Comparison of ENCODE assay signal across 13 cellular contexts in genomic region chr15:51046799-51047449, GRCh38. TPM values are rescaled to one million over a fixed set of nuclear protein-coding genes. Genes with fewer than 3 reads are reported as not detected.
DNase-seq lines count a peak whose midpoint lies in the region; ATAC-seq and TF ChIP-seq lines count a peak whose summit lies in the region.
"Had no signal": no experiment of that assay in that cellular context is flagged by ENCODE, and none has a peak within 500 bp of the region (broad histone marks: within the 10 kb centered on the region; RNA-seq: fewer than 3 reads in every experiment).

No MANE protein-coding gene starts in this region.

- H3K27me3 ChIP-seq in IMR-90 (ENCODE audit: control insufficient read depth, insufficient read depth, low read length) (peaks cover 5% of the 10 kb centered on the region; the same call in 1 of the 2 replicates), left lung (no peaks in the 10 kb centered on the region), testis (no peaks in the 10 kb centered on the region), BE2C (no peaks in the 10 kb centered on the region)
- H3K27me3 ChIP-seq: suprapubic skin had no signal

- dilution Hi-C loops in IMR-90 (cut with HindIII; ENCODE audit: low sequenced_read_pairs, unreplicated experiment): no loop called here

- H4K91ac ChIP-seq in IMR-90 (ENCODE audit: insufficient read depth, low read depth, low read length): no peak overlapping the region

- no TSS peak for BruUV-seq in IMR-90 (replicated peaks; lab: Mats Ljungman, UMichigan)

- no peak overlapping the region for H3K23ac ChIP-seq in IMR-90 (ENCODE audit: low read depth, low read length)

- no peaks in the 10 kb centered on the region for H3K9me3 Mint-ChIP-seq in chondrocyte (ENCODE audit: low read depth)
- H3K9me3 Mint-ChIP-seq: activated naive CD4-positive, alpha-beta T cell treated with anti-CD3 and anti-CD28 coated beads, Interleukin-2, amount 50 U/mL, for 72 hours had no signal

- H3K27ac ChIP-seq in IMR-90 (ENCODE audit: insufficient read depth, low read length) (no peak overlapping the region), left lung (no peak overlapping the region), testis (no peak overlapping the region)
- H3K27ac ChIP-seq: suprapubic skin had no signal

- no peak overlapping the region for H2BK5ac ChIP-seq in IMR-90 (ENCODE audit: low read depth, low read length, poor library complexity, severe bottlenecking)

- peak; percentile 39 for DNase-seq in IMR-90
- no peak for DNase-seq in chondrocyte (ENCODE audit: low spot score)
- DNase-seq in left lung: no peak
- peak; percentile 57 for DNase-seq in testis
- no peak for DNase-seq in hepatic stellate cell (ENCODE audit: low spot score)
- DNase-seq in stimulated activated naive CD4-positive, alpha-beta T cell treated with Interleukin-2 at 50 U/mL for 16 hours (lab: John Stamatoyannopoulos, UW): no peak
- no peak for DNase-seq in BE2C
- DNase-seq: activated CD8-positive, alpha-beta memory T cell treated with anti-CD3 and anti-CD28 coated beads, Interleukin-2, amount 50 U/mL, for 4 hours; Caco-2; NCI-H1436 treated with DMSO at 0.1 percent for 48 hours; NCI-H748 treated with DMSO at 0.1 percent for 48 hours had no signal

- no peak overlapping the region for H4K8ac ChIP-seq in IMR-90 (ENCODE audit: low read depth in 2 of 2, low read length in 2 of 2)

- H3K18ac ChIP-seq in IMR-90 (ENCODE audit: low read depth, low read length): no peak overlapping the region

- in situ Hi-C loops in IMR-90 (cut with MboI; ENCODE audit: low sequenced_read_pairs): no loop called here

- no peak for TF ChIP-seq RAD21 in IMR-90 (IDR thresholded peaks at IDR 0.05; ENCODE audit: low read length)

- no peak overlapping the region; the same call in 1 of the 2 replicates for H3K4me2 ChIP-seq in IMR-90 (ENCODE audit: low read depth, low read length)

- peak overlapping the region; percentile 12 for H2AFZ ChIP-seq in IMR-90 (replicated peaks; ENCODE audit: low read length, poor library complexity)

- H4K5ac ChIP-seq in IMR-90 (ENCODE audit: low read depth, low read length): no peak overlapping the region

- no peak overlapping the region for H2BK20ac ChIP-seq in IMR-90 (ENCODE audit: low read depth, low read length)

- no peaks in the 10 kb centered on the region for H3K79me1 ChIP-seq in IMR-90 (ENCODE audit: low read depth in 1 of 2, low read length in 2 of 2)

- H3K27me3 Mint-ChIP-seq in chondrocyte (ENCODE audit: low read depth): peaks cover 3% of the 10 kb centered on the region

- H3K56ac ChIP-seq in IMR-90 (ENCODE audit: extremely low read depth, insufficient read depth, low read length): no peak overlapping the region

- H3K27ac Mint-ChIP-seq in chondrocyte (ENCODE audit: unreplicated experiment): peak overlapping the region; percentile 3

- no peak overlapping the region for H2BK15ac ChIP-seq in IMR-90 (ENCODE audit: low read depth, low read length)

- CTCF ChIA-PET in IMR-90 (lab: Yijun Ruan, JAX): no interaction called here

- peaks cover 6% of the 10 kb centered on the region; the same call in 1 of the 2 replicates for H3K4me1 ChIP-seq in IMR-90 (ENCODE audit: control insufficient read depth, insufficient read depth, low read length)
- H3K4me1 ChIP-seq in left lung: peaks cover 5 to 6% of the 10 kb centered on the region in 2 donors
- peaks cover 9% of the 10 kb centered on the region for H3K4me1 ChIP-seq in testis
- no peaks in the 10 kb centered on the region for H3K4me1 ChIP-seq in BE2C
- H3K4me1 ChIP-seq: Caco-2 had no signal

- H3K4me3 Mint-ChIP-seq in chondrocyte (ENCODE audit: unreplicated experiment): no peak overlapping the region

- ATAC-seq in IMR-90 (ENCODE audit: low read depth) (peak; percentile 60), left lung (peak; percentile 8)
- ATAC-seq: activated naive CD4-positive, alpha-beta T cell treated with anti-CD3 and anti-CD28 coated beads, Interleukin-2, amount 50 U/mL, for 72 hours had no signal

- H3K9me3 ChIP-seq in IMR-90 (ENCODE audit: control insufficient read depth, insufficient read depth, low read length) (no peaks in the 10 kb centered on the region), left lung (no peaks in the 10 kb centered on the region), testis (no peaks in the 10 kb centered on the region), BE2C (no peaks in the 10 kb centered on the region)
- H3K9me3 ChIP-seq: Caco-2, suprapubic skin had no signal

- POLR2A ChIA-PET in IMR-90 (lab: Charles Lee; ENCODE audit: unreplicated experiment): no interaction called here

- H3K9ac ChIP-seq in IMR-90 (ENCODE audit: low read depth, low read length): no peak overlapping the region

- peaks cover 20% of the 10 kb centered on the region for H3K4me1 Mint-ChIP-seq in chondrocyte (ENCODE audit: low read depth)

- H2AK9ac ChIP-seq in IMR-90 (replicated peaks; ENCODE audit: low read depth, low read length, poor library complexity): peak overlapping the region; percentile 8

- no peak for TF ChIP-seq POLR2A in IMR-90 (IDR thresholded peaks at IDR 0.05; ENCODE audit: low read depth, low read length)
- TF ChIP-seq POLR2A in testis (IDR thresholded peaks at IDR 0.05): no peak

- no peak overlapping the region for H3K4ac ChIP-seq in IMR-90 (ENCODE audit: low read depth, low read length)

- H4K20me1 ChIP-seq in IMR-90 (ENCODE audit: insufficient read depth, low read length): no peaks in the 10 kb centered on the region

- no peak overlapping the region for H2AK5ac ChIP-seq in IMR-90 (ENCODE audit: low read depth, low read length)

- intact Hi-C loops in IMR-90 (cut with micrococcal nuclease) (no loop called here), left lung (cut with DNase I) (no loop called here), testis (cut with DNase I; ENCODE audit: low total_unique reads) (no loop called here)

- no peaks in the 10 kb centered on the region for H3K36me3 Mint-ChIP-seq in chondrocyte (ENCODE audit: low read depth)
- H3K36me3 Mint-ChIP-seq: activated naive CD4-positive, alpha-beta T cell treated with anti-CD3 and anti-CD28 coated beads, Interleukin-2, amount 50 U/mL, for 72 hours had no signal

- no peaks in the 10 kb centered on the region for H3K36me3 ChIP-seq in IMR-90 (ENCODE audit: control insufficient read depth, insufficient read depth, low read length)
- H3K36me3 ChIP-seq in left lung: no peaks in the 10 kb centered on the region
- no peaks in the 10 kb centered on the region for H3K36me3 ChIP-seq in testis (ENCODE audit: low read depth, missing control alignments)
- no peaks in the 10 kb centered on the region for H3K36me3 ChIP-seq in BE2C
- H3K36me3 ChIP-seq: suprapubic skin had no signal

- no peak overlapping the region for H3K14ac ChIP-seq in IMR-90 (replicated peaks; ENCODE audit: low read depth, low read length)

- no peak overlapping the region for H2BK120ac ChIP-seq in IMR-90 (ENCODE audit: low read depth, low read length)

- no peaks in the 10 kb centered on the region; the same call in 1 of the 2 replicates for H3K9me1 ChIP-seq in IMR-90 (ENCODE audit: insufficient read depth, low read length)

- no peak for TF ChIP-seq CTCF in IMR-90 (conservative IDR thresholded peaks at IDR 0.05; ENCODE audit: low read depth, low read length)
- peak; percentile 12 for TF ChIP-seq CTCF in chondrocyte (IDR thresholded peaks at IDR 0.05)
- TF ChIP-seq CTCF in left lung (IDR thresholded peaks at IDR 0.05): no peak
- TF ChIP-seq CTCF in testis (IDR thresholded peaks at IDR 0.05): no peak
- no peak for TF ChIP-seq CTCF in BE2C (IDR thresholded peaks at IDR 0.05; ENCODE audit: low read depth, low read length)

- no CpG with 5 or more reads among the region's 3 CpGs for WGBS in IMR-90 (ENCODE audit: extremely low coverage in 2 of 2, insufficient read length in 1 of 2), 2 experiments
- WGBS in testis, 2 donors: 35 to 60% methylated on average over 3 of the region's 3 CpGs

- no peak overlapping the region for H3K4me3 ChIP-seq in IMR-90 (ENCODE audit: insufficient read depth, low read depth, low read length)
- no peak overlapping the region for H3K4me3 ChIP-seq in left lung
- no peak overlapping the region for H3K4me3 ChIP-seq in testis
- no peak overlapping the region for H3K4me3 ChIP-seq in BE2C (ENCODE audit: low read depth, low read length)
- H3K4me3 ChIP-seq: suprapubic skin had no signal

TF ChIP-seq in IMR-90, 13 proteins besides CTCF, POLR2A, EP300 and RAD21:
- no peak for TF ChIP-seq RCOR1 (IDR thresholded peaks at IDR 0.05; ENCODE audit: insufficient replicate concordance, low read length)
- no peak for TF ChIP-seq MAFK (IDR thresholded peaks at IDR 0.05; ENCODE audit: low read depth, low read length)
- TF ChIP-seq, protein P1, sequence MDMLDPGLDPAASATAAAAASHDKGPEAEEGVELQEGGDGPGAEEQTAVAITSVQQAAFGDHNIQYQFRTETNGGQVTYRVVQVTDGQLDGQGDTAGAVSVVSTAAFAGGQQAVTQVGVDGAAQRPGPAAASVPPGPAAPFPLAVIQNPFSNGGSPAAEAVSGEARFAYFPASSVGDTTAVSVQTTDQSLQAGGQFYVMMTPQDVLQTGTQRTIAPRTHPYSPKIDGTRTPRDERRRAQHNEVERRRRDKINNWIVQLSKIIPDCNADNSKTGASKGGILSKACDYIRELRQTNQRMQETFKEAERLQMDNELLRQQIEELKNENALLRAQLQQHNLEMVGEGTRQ (IDR thresholded peaks at IDR 0.05; ENCODE audit: low read depth, low read length): no peak
- TF ChIP-seq BHLHE40 (IDR thresholded peaks at IDR 0.05; ENCODE audit: low read depth, low read length): no peak
- no peak for TF ChIP-seq MAZ (IDR thresholded peaks at IDR 0.05; ENCODE audit: borderline replicate concordance, low read depth, low read length)

RNA-seq across cellular contexts. Expression of gene TNFAIP8L3, which starts 47.8 kb away (rescaled TPM):
- total RNA-seq in IMR-90 (2012; rRNA removed): 0.83 and 0.90 TPM in 2 replicates
- polyA plus RNA-seq in IMR-90 (2012; rRNA removed): 0.09 and 0.29 TPM in 2 replicates
- polyA plus RNA-seq in IMR-90 (2012; cell fraction: cytosol; rRNA removed): 0.10 and 0.39 TPM in 2 replicates
- 0.07 TPM in 1 of 2 replicates, not detected in the other for polyA plus RNA-seq in IMR-90 (2012; cell fraction: nucleus; rRNA removed; ENCODE audit: low replicate concordance)
- total RNA-seq in chondrocyte: 4.6 to 6.1 TPM (median 5.4 TPM) in 3 replicates
- total RNA-seq in left lung: 10 to 100 TPM in 1 of 2 donors, 1 to 10 TPM in 1; 3.7 to 25.0 TPM
- 10 to 100 TPM in 1 of 2 donors, 1 to 10 TPM in 1; 5.1 to 17.3 TPM for total RNA-seq in testis
- polyA plus RNA-seq in testis (ENCODE audit: insufficient read depth, low read depth, low replicate concordance): 10.2 TPM
- polyA plus RNA-seq in BE2C (2012; ENCODE audit: insufficient read depth, insufficient read length, low read depth): not detected
- total RNA-seq: Caco-2 had no signal

Comparison
In these comparisons a context has a peak if more than half of its experiments do, and no peak if none do; other contexts are left out.
1. DNase-seq: peak in IMR-90 (single experiment) and testis (single experiment); none in chondrocyte (single experiment), left lung (0 of 2), hepatic stellate cell (single experiment), stimulated activated naive CD4-positive, alpha-beta T cell treated with Interleukin-2 at 50 U/mL for 16 hours (single experiment) and BE2C (single experiment).